10 cellular contexts compared by ENCODE assay signal in genomic region chr9:93116049-93116961, GRCh38. TPM values are rescaled to one million over a fixed set of nuclear protein-coding genes. Genes with fewer than 3 reads are reported as not detected.
DNase-seq lines count a peak whose midpoint lies in the region; ATAC-seq and FAIRE-seq lines count a peak whose summit lies in the region.
"Had no signal": no experiment of that assay in that cellular context is flagged by ENCODE, and none has a peak within 500 bp of the region (broad histone marks: within the 10 kb centered on the region; RNA-seq: fewer than 3 reads in every experiment).

No MANE protein-coding gene starts in this region.

- peaks cover 14% of the 10 kb centered on the region for H3K4me1 ChIP-seq in rectal smooth muscle tissue (ENCODE audit: control insufficient read depth, insufficient read depth, low read length)

- no peaks in the 10 kb centered on the region for H3K27me3 ChIP-seq in rectal smooth muscle tissue (ENCODE audit: control insufficient read depth, insufficient read depth, low read length)

- no peak overlapping the region for H3K27ac Mint-ChIP-seq in activated T-helper 1 cell treated with anti-CD3 and anti-CD28 coated beads, Interleukin-12 subunit alpha, Interleukin-12 subunit beta, Interleukin-2, Interleukin-4 antibody, amounts not matched to agents 30 ng/mL and 10 ng/mL and 1 ng/mL, durations not matched to agents 14 hours and 24 hours and 36 hours

- peaks cover 17% of the 10 kb centered on the region for H3K36me3 Mint-ChIP-seq in activated T-helper 1 cell treated with anti-CD3 and anti-CD28 coated beads, Interleukin-12 subunit alpha, Interleukin-12 subunit beta, Interleukin-2, Interleukin-4 antibody, amounts not matched to agents 30 ng/mL and 10 ng/mL and 1 ng/mL, durations not matched to agents 14 hours and 24 hours and 36 hours (ENCODE audit: low read depth)

- DNase-seq in EL (peak; percentile 73), RCC 7860 (ENCODE audit: low spot score) (peak; percentile 32), cardiac septum (ENCODE audit: low spot score) (peak; percentile 93), T-helper 1 cell (no peak), LoVo (ENCODE audit: low spot score) (no peak)
- no peak for DNase-seq in activated T-helper 1 cell treated with anti-CD3 and anti-CD28 coated beads, Interleukin-12 subunit alpha, Interleukin-12 subunit beta, Interleukin-2, Interleukin-4 antibody, amounts not matched to agents 30 ng/mL and 10 ng/mL and 1 ng/mL, durations not matched to agents 14 hours and 24 hours and 36 hours (ENCODE audit: low spot score)
- DNase-seq: central memory CD4-positive, alpha-beta T cell had no signal

- H3K9ac ChIP-seq in rectal smooth muscle tissue (ENCODE audit: low read length), result no peak overlapping the region

- H3K9me3 Mint-ChIP-seq in activated T-helper 1 cell treated with anti-CD3 and anti-CD28 coated beads, Interleukin-12 subunit alpha, Interleukin-12 subunit beta, Interleukin-2, Interleukin-4 antibody, amounts not matched to agents 30 ng/mL and 10 ng/mL and 1 ng/mL, durations not matched to agents 14 hours and 24 hours and 36 hours, result no peaks in the 10 kb centered on the region

- intact Hi-C loops in cardiac septum (cut with DNase I), result no loop called here
- intact Hi-C loops in activated T-helper 1 cell treated with anti-CD3 and anti-CD28 coated beads, Interleukin-12 subunit alpha, Interleukin-12 subunit beta, Interleukin-2, Interleukin-4 antibody, amounts not matched to agents 30 ng/mL and 10 ng/mL and 1 ng/mL, durations not matched to agents 14 hours and 24 hours and 36 hours (cut with micrococcal nuclease), result no loop called here

- no peak for FAIRE-seq in RCC 7860 (lab: Jason Lieb, UNC)

- H3K36me3 ChIP-seq in rectal smooth muscle tissue (ENCODE audit: control insufficient read depth, insufficient read depth, low read length), result peaks cover 5% of the 10 kb centered on the region

- no peak for ATAC-seq in HG03378 (IDR thresholded peaks at IDR 0.05; ENCODE audit: unreplicated experiment)

- H3K27ac ChIP-seq in rectal smooth muscle tissue (ENCODE audit: low read depth, low read length), result peak overlapping the region; percentile 32

- no peak overlapping the region for H3K4me3 Mint-ChIP-seq in activated T-helper 1 cell treated with anti-CD3 and anti-CD28 coated beads, Interleukin-12 subunit alpha, Interleukin-12 subunit beta, Interleukin-2, Interleukin-4 antibody, amounts not matched to agents 30 ng/mL and 10 ng/mL and 1 ng/mL, durations not matched to agents 14 hours and 24 hours and 36 hours

- no peak overlapping the region for H3K4me3 ChIP-seq in rectal smooth muscle tissue (ENCODE audit: low read length)

- H3K4me1 Mint-ChIP-seq in activated T-helper 1 cell treated with anti-CD3 and anti-CD28 coated beads, Interleukin-12 subunit alpha, Interleukin-12 subunit beta, Interleukin-2, Interleukin-4 antibody, amounts not matched to agents 30 ng/mL and 10 ng/mL and 1 ng/mL, durations not matched to agents 14 hours and 24 hours and 36 hours (ENCODE audit: low read depth), result peaks cover 16% of the 10 kb centered on the region

- no peaks in the 10 kb centered on the region for H3K27me3 Mint-ChIP-seq in activated T-helper 1 cell treated with anti-CD3 and anti-CD28 coated beads, Interleukin-12 subunit alpha, Interleukin-12 subunit beta, Interleukin-2, Interleukin-4 antibody, amounts not matched to agents 30 ng/mL and 10 ng/mL and 1 ng/mL, durations not matched to agents 14 hours and 24 hours and 36 hours (ENCODE audit: insufficient read depth)

RNA-seq across cellular contexts. Expression of gene NINJ1, which starts 17.7 kb away (rescaled TPM):
- total RNA-seq in cardiac septum, result 46.4 TPM
- 94.2 and 95.3 TPM in 2 replicates for total RNA-seq in activated T-helper 1 cell treated with anti-CD3 and anti-CD28 coated beads, Interleukin-12 subunit alpha, Interleukin-12 subunit beta, Interleukin-2, Interleukin-4 antibody, amounts not matched to agents 30 ng/mL and 10 ng/mL and 1 ng/mL, durations not matched to agents 14 hours and 24 hours and 36 hours

RNA-seq across cellular contexts. Expression of gene CARD19, which starts 20.3 kb away (rescaled TPM):
- 45.1 TPM for total RNA-seq in cardiac septum
- 40.5 and 41.7 TPM in 2 replicates for total RNA-seq in activated T-helper 1 cell treated with anti-CD3 and anti-CD28 coated beads, Interleukin-12 subunit alpha, Interleukin-12 subunit beta, Interleukin-2, Interleukin-4 antibody, amounts not matched to agents 30 ng/mL and 10 ng/mL and 1 ng/mL, durations not matched to agents 14 hours and 24 hours and 36 hours

RNA-seq across cellular contexts. Expression of gene SUSD3, which starts 57.8 kb away (rescaled TPM):
- total RNA-seq in cardiac septum, result 1.1 TPM
- total RNA-seq in activated T-helper 1 cell treated with anti-CD3 and anti-CD28 coated beads, Interleukin-12 subunit alpha, Interleukin-12 subunit beta, Interleukin-2, Interleukin-4 antibody, amounts not matched to agents 30 ng/mL and 10 ng/mL and 1 ng/mL, durations not matched to agents 14 hours and 24 hours and 36 hours, result 31.7 and 33.2 TPM in 2 replicates
- total RNA-seq: osteocyte had no signal

Comparison
In these comparisons a context has a peak if more than half of its experiments do, and no peak if none do; other contexts are left out.
1. DNase-seq: peak in EL (single experiment), RCC 7860 (single experiment) and cardiac septum (single experiment); none in activated T-helper 1 cell treated with anti-CD3 and anti-CD28 coated beads, Interleukin-12 subunit alpha, Interleukin-12 subunit beta, Interleukin-2, Interleukin-4 antibody, amounts not matched to agents 30 ng/mL and 10 ng/mL and 1 ng/mL, durations not matched to agents 14 hours and 24 hours and 36 hours (single experiment), T-helper 1 cell (0 of 5) and LoVo (single experiment).
2. RNA of gene SUSD3, which starts 57.8 kb away (total RNA-seq): 31.7 to 33.2 TPM in activated T-helper 1 cell treated with anti-CD3 and anti-CD28 coated beads, Interleukin-12 subunit alpha, Interleukin-12 subunit beta, Interleukin-2, Interleukin-4 antibody, amounts not matched to agents 30 ng/mL and 10 ng/mL and 1 ng/mL, durations not matched to agents 14 hours and 24 hours and 36 hours; 1.1 TPM in cardiac septum (single experiment); every median in the first group is over 10 times any median in the second.